ENCODE assay signal across 10 cellular contexts in the genomic region with DNA sequence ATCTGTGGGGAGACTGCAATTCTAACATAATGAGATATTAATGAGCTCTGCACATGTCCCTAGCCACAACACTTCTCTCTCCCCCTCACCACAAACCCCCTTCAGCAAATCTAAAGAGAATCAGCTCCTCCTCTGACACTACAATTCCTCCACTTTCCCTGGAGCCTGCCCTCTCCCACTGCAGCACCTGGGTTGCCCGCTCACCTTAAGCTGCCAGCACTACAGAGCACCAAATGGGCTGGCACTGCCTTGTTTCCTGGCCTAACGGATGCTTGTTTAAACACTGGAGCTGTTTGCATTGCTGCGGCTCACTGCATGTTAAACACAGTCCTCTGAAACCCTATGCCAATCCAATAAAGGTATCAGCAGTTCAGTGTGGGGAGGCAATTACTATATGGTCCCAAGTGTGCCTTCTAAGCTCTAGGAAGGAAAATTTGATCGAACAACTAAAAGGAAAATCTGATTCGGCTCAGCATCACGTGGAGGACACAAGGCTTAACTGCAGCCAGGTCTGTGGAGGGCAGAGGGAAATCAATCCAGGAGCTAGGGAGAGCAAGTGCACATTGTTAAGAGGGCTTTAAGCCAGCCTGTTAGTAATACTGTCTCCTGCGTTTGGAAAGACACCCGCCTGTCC.
DNase-seq lines count a peak whose midpoint lies in the region; ATAC-seq lines count a peak whose summit lies in the region.
"Had no signal": no experiment of that assay in that cellular context is flagged by ENCODE, and none has a peak within 500 bp of the region (broad histone marks: within the 10 kb centered on the region; RNA-seq: fewer than 3 reads in every experiment).

No MANE protein-coding gene starts in this region.

- ATAC-seq in left cardiac atrium (peak; percentile 31 to 40), GM19328 (IDR thresholded peaks at IDR 0.05; ENCODE audit: unreplicated experiment) (no peak), HG03354 (IDR thresholded peaks at IDR 0.05; ENCODE audit: poor library complexity, severe bottlenecking, unreplicated experiment) (no peak)

- intact Hi-C loops in left cardiac atrium (cut with DNase I): no loop called here

- peak overlapping the region in 2 of 3 donors; percentile 6 to 60 for H3K4me3 ChIP-seq in skeletal muscle tissue (ENCODE audit: low read length in 3 of 3)
- H3K4me3 ChIP-seq: adrenal gland had no signal

- DNase-seq in NCI-H1105 treated with DMSO at 0.1 percent for 48 hours (lab: John Stamatoyannopoulos, UW) (peak; percentile 79), NCI-H69 (lab: John Stamatoyannopoulos, UW) (peak; percentile 96), left cardiac atrium (no peak), germinal center (ENCODE audit: low spot score) (no peak)
- DNase-seq in activated T-cell treated with anti-CD3 and anti-CD28 coated beads, Interleukin-2, amount 50 U/mL, for 48 hours: no peak

- peaks cover 48 to 54% (median 50%) of the 10 kb centered on the region in 3 donors for H3K4me1 ChIP-seq in skeletal muscle tissue (ENCODE audit: control insufficient read depth in 3 of 3, insufficient read depth in 3 of 3, low read length in 3 of 3)

- no peaks in the 10 kb centered on the region for H3K36me3 ChIP-seq in skeletal muscle tissue (ENCODE audit: control insufficient read depth in 3 of 3, insufficient read depth in 3 of 3, low read length in 3 of 3)
- H3K36me3 ChIP-seq: adrenal gland, neutrophil had no signal

- peak overlapping the region; percentile 80 for H3K27ac ChIP-seq in skeletal muscle tissue (ENCODE audit: low read depth, low read length)
- H3K27ac ChIP-seq: neutrophil had no signal

- H3K9me3 ChIP-seq in skeletal muscle tissue (ENCODE audit: control insufficient read depth in 3 of 3, low read length in 3 of 3): no peaks in the 10 kb centered on the region
- H3K9me3 ChIP-seq: adrenal gland, neutrophil had no signal

- peak overlapping the region; percentile 50 to 84 (median 63) for H3K9ac ChIP-seq in skeletal muscle tissue (ENCODE audit: low read depth in 1 of 3, low read length in 3 of 3)

- no peaks in the 10 kb centered on the region for H3K27me3 ChIP-seq in skeletal muscle tissue (ENCODE audit: control insufficient read depth in 3 of 3, insufficient read depth in 3 of 3, low read length in 3 of 3)
- H3K27me3 ChIP-seq: adrenal gland, neutrophil had no signal

Comparison
In these comparisons a context has a peak if more than half of its experiments do, and no peak if none do; other contexts are left out.
1. DNase-seq: peak in NCI-H1105 treated with DMSO at 0.1 percent for 48 hours (single experiment) and NCI-H69 (single experiment); none in left cardiac atrium (single experiment), activated T-cell treated with anti-CD3 and anti-CD28 coated beads, Interleukin-2, amount 50 U/mL, for 48 hours (0 of 2) and germinal center (single experiment).
2. ATAC-seq: peak in left cardiac atrium (2 of 2); none in GM19328 (single experiment) and HG03354 (single experiment).